In genomic region chr4:129240816-129241215, GRCh38 we compare ENCODE assay signal across 18 cellular contexts.
DNase-seq lines count a peak whose midpoint lies in the region; ATAC-seq, FAIRE-seq and TF ChIP-seq lines count a peak whose summit lies in the region.
"Had no signal": no experiment of that assay in that cellular context is flagged by ENCODE, and none has a peak within 500 bp of the region (broad histone marks: within the 10 kb centered on the region; RNA-seq: fewer than 3 reads in every experiment).

No MANE protein-coding gene starts in this region.

- DNase-seq in NCI-H1092 (lab: John Stamatoyannopoulos, UW) = peak; percentile 3
- DNase-seq in NCI-H345 treated with DMSO at 0.1 percent for 48 hours (lab: John Stamatoyannopoulos, UW; ENCODE audit: unreplicated experiment) = peak; percentile 79
- DNase-seq in epithelial cell of proximal tubule (ENCODE audit: low read depth) = peak; percentile 78
- DNase-seq in frontal cortex (ENCODE audit: low spot score in 2 of 2) = no peak
- no peak for DNase-seq in C1 segment of cervical spinal cord (lab: John Stamatoyannopoulos, UW)
- DNase-seq: activated CD4-positive, alpha-beta T cell treated with anti-CD3 and anti-CD28 coated beads for 4 hours; activated T-cell treated with anti-CD3 and anti-CD28 coated beads, Interleukin-2, amount 50 U/mL, for 72 hours; CD4-positive, alpha-beta memory T cell; effector CD8-positive, alpha-beta T cell; IMR-90; NCI-H1694 treated with DMSO at 0.1 percent for 48 hours had no signal

- FAIRE-seq in frontal cortex (lab: Jason Lieb, UNC) = no peak

- no peaks in the 10 kb centered on the region for H3K27me3 ChIP-seq in neuron (ENCODE audit: insufficient read depth, low read length)

- no peaks in the 10 kb centered on the region for H3K9me3 ChIP-seq in neuron (ENCODE audit: low read length)
- H3K9me3 ChIP-seq: thoracic aorta had no signal

- H2AFZ ChIP-seq in neuron (ENCODE audit: low read depth, low read length) = peak overlapping the region; percentile 30

- no peak for TF ChIP-seq CTCF in epithelial cell of proximal tubule (conservative IDR thresholded peaks at IDR 0.05; ENCODE audit: low read depth, low read length)

- H3K36me3 ChIP-seq in neuron (ENCODE audit: insufficient read depth, low read length) = no peaks in the 10 kb centered on the region
- H3K36me3 ChIP-seq: thoracic aorta had no signal

- peaks cover 13% of the 10 kb centered on the region for H3K4me1 ChIP-seq in neuron (ENCODE audit: insufficient read depth, low read length)

- H3K4me3 ChIP-seq in epithelial cell of proximal tubule (ENCODE audit: low read depth, low read length) (no peak overlapping the region), neuron (ENCODE audit: low read length) (no peak overlapping the region)
- H3K4me3 ChIP-seq: smooth muscle cell, thoracic aorta had no signal

- no peak for ATAC-seq in GM21423 (IDR thresholded peaks at IDR 0.05; ENCODE audit: unreplicated experiment)
- no peak for ATAC-seq in HG02938 (IDR thresholded peaks at IDR 0.05; ENCODE audit: unreplicated experiment)
- ATAC-seq: activated T-cell treated with anti-CD3 and anti-CD28 coated beads, Interleukin-2, amount 50 U/mL, for 72 hours; left colon; natural killer cell treated with Interleukin-12 subunit alpha and Interleukin-12 subunit beta and Interleukin-15 and Interleukin-18, amount 100 ng/mL, for 72 hours had no signal

Comparison
In these comparisons a context has a peak if more than half of its experiments do, and no peak if none do; other contexts are left out.
1. DNase-seq: peak in NCI-H1092 (single experiment), NCI-H345 treated with DMSO at 0.1 percent for 48 hours (single experiment) and epithelial cell of proximal tubule (single experiment); none in frontal cortex (0 of 2) and C1 segment of cervical spinal cord (0 of 14).